23 cellular contexts compared by ENCODE assay signal in the genomic region with DNA sequence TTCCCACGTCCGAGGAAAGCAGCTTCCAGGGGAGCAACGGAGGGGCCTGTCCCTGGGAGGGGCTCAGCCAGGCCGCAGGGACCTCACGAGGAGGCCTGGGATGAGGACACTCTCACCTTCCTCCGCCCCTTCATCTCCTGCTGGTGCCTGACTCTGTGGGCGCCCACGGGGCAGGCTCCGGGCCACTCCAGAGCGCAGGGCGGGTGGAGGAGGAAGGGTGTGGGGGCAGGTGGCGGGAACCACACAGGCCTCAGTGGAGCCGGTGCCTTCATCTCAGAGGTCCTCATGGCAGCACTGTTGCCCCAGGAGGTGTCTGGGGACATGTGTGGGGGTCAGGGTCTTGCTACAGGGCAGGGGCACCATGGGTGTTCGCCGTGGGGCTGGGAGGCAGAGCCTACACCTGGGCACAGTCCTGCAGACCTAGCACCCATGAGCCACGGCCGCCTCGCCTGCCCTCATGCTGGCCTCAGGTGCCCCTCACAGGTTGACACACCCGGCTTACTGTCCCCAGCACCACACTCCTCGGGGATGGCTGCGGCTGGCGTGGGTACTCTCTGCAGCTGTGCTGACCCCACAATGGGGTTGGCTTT.
"Had no signal": no experiment of that assay in that cellular context is flagged by ENCODE, and none has a peak within 500 bp of the region (broad histone marks: within the 10 kb centered on the region; RNA-seq: fewer than 3 reads in every experiment).

No MANE protein-coding gene starts in this region.

- H3K27ac ChIP-seq: gastroesophageal sphincter, pancreas, right lobe of liver, thyroid gland had no signal

- H3K9me3 ChIP-seq: gastroesophageal sphincter, pancreas, right lobe of liver, thyroid gland had no signal

- H3K4me3 Mint-ChIP-seq: activated CD4-positive, alpha-beta memory T cell treated with anti-CD3 and anti-CD28 coated beads, Interleukin-2, amount 10 ng/mL, durations not matched to agents 7 days and 5 days; activated CD8-positive, alpha-beta memory T cell treated with anti-CD3 and anti-CD28 coated beads, Interleukin-2, amount 10 ng/mL, durations not matched to agents 7 days and 5 days; activated naive CD4-positive, alpha-beta T cell treated with anti-CD3 and anti-CD28 coated beads, Interleukin-2, amount 10 ng/mL, durations not matched to agents 7 days and 5 days; endodermal cell; naive thymus-derived CD8-positive, alpha-beta T cell; T-helper 17 cell had no signal

- H3K36me3 ChIP-seq: gastroesophageal sphincter, pancreas, right lobe of liver, thyroid gland had no signal

- ATAC-seq: activated CD8-positive, alpha-beta memory T cell treated with anti-CD3 and anti-CD28 coated beads, Interleukin-2, amount 10 ng/mL, durations not matched to agents 7 days and 5 days; gastroesophageal sphincter; naive thymus-derived CD8-positive, alpha-beta T cell; pancreas; T-helper 17 cell had no signal

- H3K36me3 Mint-ChIP-seq: activated CD8-positive, alpha-beta memory T cell treated with anti-CD3 and anti-CD28 coated beads, Interleukin-2, amount 10 ng/mL, durations not matched to agents 7 days and 5 days; naive thymus-derived CD8-positive, alpha-beta T cell had no signal

- H3K27me3 ChIP-seq: gastroesophageal sphincter, pancreas, right lobe of liver, thyroid gland had no signal

- DNase-seq: activated CD4-positive, alpha-beta memory T cell treated with anti-CD3 and anti-CD28 coated beads, Interleukin-2, amount 10 ng/mL, durations not matched to agents 7 days and 5 days; activated CD4-positive, alpha-beta T cell treated with anti-CD3 and anti-CD28 coated beads for 48 hours; activated CD4-positive, CD25-positive, alpha-beta regulatory T cell; activated CD8-positive, alpha-beta memory T cell treated with anti-CD3 and anti-CD28 coated beads, Interleukin-2, amount 10 ng/mL, durations not matched to agents 7 days and 5 days; activated effector memory CD4-positive, alpha-beta T cell treated with anti-CD3 and anti-CD28 coated beads, Interleukin-2, amount 50 U/mL, for 16 hours; activated naive CD4-positive, alpha-beta T cell treated with anti-CD3 and anti-CD28 coated beads, Interleukin-2, amount 10 ng/mL, durations not matched to agents 7 days and 5 days; activated T-cell treated with anti-CD3 and anti-CD28 coated beads for 4 hours; amygdala; cortex of kidney; endodermal cell; hypothalamus; small intestine; stimulated activated CD4-positive, alpha-beta T cell treated with anti-CD3 and anti-CD28 coated beads, Interleukin-2, amount 100 ng/mL, for 48 hours; stimulated activated CD8-positive, alpha-beta memory T cell treated with anti-CD3 and anti-CD28 coated beads, Interleukin-4, amount 100 ng/mL, for 48 hours; stimulated activated naive CD4-positive, alpha-beta T cell treated with Interleukin-2 at 50 U/mL for 16 hours; substantia nigra; T-helper 17 cell; thyroid gland had no signal

- H3K4me1 ChIP-seq: gastroesophageal sphincter, pancreas, right lobe of liver, thyroid gland had no signal

- H3K4me3 ChIP-seq: gastroesophageal sphincter, lung, pancreas, right lobe of liver, thyroid gland had no signal

- H3K27me3 Mint-ChIP-seq: activated CD8-positive, alpha-beta memory T cell treated with anti-CD3 and anti-CD28 coated beads, Interleukin-2, amount 10 ng/mL, durations not matched to agents 7 days and 5 days had no signal

- H3K27ac Mint-ChIP-seq: activated CD4-positive, alpha-beta memory T cell treated with anti-CD3 and anti-CD28 coated beads, Interleukin-2, amount 10 ng/mL, durations not matched to agents 7 days and 5 days; activated CD8-positive, alpha-beta memory T cell treated with anti-CD3 and anti-CD28 coated beads, Interleukin-2, amount 10 ng/mL, durations not matched to agents 7 days and 5 days; activated naive CD4-positive, alpha-beta T cell treated with anti-CD3 and anti-CD28 coated beads, Interleukin-2, amount 10 ng/mL, durations not matched to agents 7 days and 5 days; endodermal cell; T-helper 17 cell had no signal

- H3K4me1 Mint-ChIP-seq: activated CD4-positive, alpha-beta memory T cell treated with anti-CD3 and anti-CD28 coated beads, Interleukin-2, amount 10 ng/mL, durations not matched to agents 7 days and 5 days; activated CD8-positive, alpha-beta memory T cell treated with anti-CD3 and anti-CD28 coated beads, Interleukin-2, amount 10 ng/mL, durations not matched to agents 7 days and 5 days; activated naive CD4-positive, alpha-beta T cell treated with anti-CD3 and anti-CD28 coated beads, Interleukin-2, amount 10 ng/mL, durations not matched to agents 7 days and 5 days; endodermal cell had no signal
